Comparison of ENCODE assay signal across 21 cellular contexts in the genomic region with DNA sequence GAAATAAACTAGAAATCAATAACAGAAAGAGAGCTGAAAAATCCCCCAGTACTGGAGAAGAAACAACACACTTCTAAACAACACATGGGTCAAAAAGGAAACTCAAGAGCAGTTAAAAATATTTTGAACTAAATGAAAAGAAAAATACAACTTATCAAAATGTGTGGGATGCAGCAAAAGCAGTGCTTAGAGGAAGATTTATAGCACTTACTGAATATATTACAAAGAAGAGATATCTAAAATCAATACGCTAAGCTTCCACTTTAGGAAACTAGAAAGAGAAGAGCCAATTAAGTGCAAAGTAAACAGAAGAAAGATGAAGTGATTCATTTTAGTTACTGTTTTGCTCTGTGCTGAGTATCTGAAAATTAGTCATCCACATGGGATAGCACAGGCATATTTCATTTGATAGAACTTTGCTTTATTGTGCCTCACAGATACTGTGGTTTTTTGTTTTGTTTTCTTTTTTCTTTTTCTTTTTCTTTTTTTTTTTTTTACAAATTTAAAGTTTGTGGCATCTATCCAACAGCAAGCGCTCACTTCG. TPM values are rescaled to one million over a fixed set of nuclear protein-coding genes. Genes with fewer than 3 reads are reported as not detected.
"Had no signal": no experiment of that assay in that cellular context is flagged by ENCODE, and none has a peak within 500 bp of the region (broad histone marks: within the 10 kb centered on the region; RNA-seq: fewer than 3 reads in every experiment).

No MANE protein-coding gene starts in this region.

- ATAC-seq: effector memory CD8-positive, alpha-beta T cell; left colon; stimulated activated naive CD8-positive, alpha-beta T cell treated with anti-CD3 and anti-CD28 coated beads, Interleukin-15, Interleukin-2, amounts not matched to agents 100 U/mL and 50 U/mL, for 24 hours had no signal

- H3K27me3 Mint-ChIP-seq: activated naive CD8-positive, alpha-beta T cell treated with anti-CD3 and anti-CD28 coated beads for 36 hours had no signal

- H3K4me3 ChIP-seq: lung, tibial artery had no signal

- DNase-seq: activated CD4-positive, alpha-beta T cell treated with anti-CD3 and anti-CD28 coated beads, Interleukin-2, amount 50 U/mL, for 48 hours; activated naive CD4-positive, alpha-beta T cell; activated naive CD8-positive, alpha-beta T cell treated with anti-CD3 and anti-CD28 coated beads for 36 hours; amniotic stem cell; effector memory CD8-positive, alpha-beta T cell; foreskin melanocyte; glutamatergic neuron; hippocampal formation; left colon; midbrain; stimulated activated CD4-positive, alpha-beta T cell treated with anti-CD3 and anti-CD28 coated beads, Interleukin-2, amount 100 ng/mL, for 24 hours; stimulated activated naive CD8-positive, alpha-beta T cell treated with anti-CD3 and anti-CD28 coated beads, Interleukin-15, Interleukin-2, amounts not matched to agents 100 U/mL and 50 U/mL, for 24 hours; substantia nigra; tibial artery; WERI-Rb-1 had no signal

- FAIRE-seq: islet of Langerhans, urothelium cell line had no signal

- H3K27ac ChIP-seq: tibial artery, WERI-Rb-1 had no signal

- H3K4me3 Mint-ChIP-seq: activated naive CD8-positive, alpha-beta T cell treated with anti-CD3 and anti-CD28 coated beads for 36 hours; effector memory CD8-positive, alpha-beta T cell; neural crest cell; T-helper 1 cell treated with Interleukin-12 subunit alpha and Interleukin-12 subunit beta and Interleukin-4 antibody, amounts not matched to agents 30 μg/mL and 1 μg/mL, for 36 hours had no signal

- H3K4me1 ChIP-seq: tibial artery had no signal

- H3K36me3 ChIP-seq: tibial artery, WERI-Rb-1 had no signal

- H3K27ac Mint-ChIP-seq: activated naive CD8-positive, alpha-beta T cell treated with anti-CD3 and anti-CD28 coated beads for 36 hours; effector memory CD8-positive, alpha-beta T cell; T-helper 1 cell treated with Interleukin-12 subunit alpha and Interleukin-12 subunit beta and Interleukin-4 antibody, amounts not matched to agents 30 μg/mL and 1 μg/mL, for 36 hours had no signal

RNA-seq across cellular contexts. Expression of a gene that starts 17.0 kb away (rescaled TPM):
- total RNA-seq: fibroblast of lung had no signal
